ENCODE assay signal across 9 cellular contexts in the genomic region with DNA sequence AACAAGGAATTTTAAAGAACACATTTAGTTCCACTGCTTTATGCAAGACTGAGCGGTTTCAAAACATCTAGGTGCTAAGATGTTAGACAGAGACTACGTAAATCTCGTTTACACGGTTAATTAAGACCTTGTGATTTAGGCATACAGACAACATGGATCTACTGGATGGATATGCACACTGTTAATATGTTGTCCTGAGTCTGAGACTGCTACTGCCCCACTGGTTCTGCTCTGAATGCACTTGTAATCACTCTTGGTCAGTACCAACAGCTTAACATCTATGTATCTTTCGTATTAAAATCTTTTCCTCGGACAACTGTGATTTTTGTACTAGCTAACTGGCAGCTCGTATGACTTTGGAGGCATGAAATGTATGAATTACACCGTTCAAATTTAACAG. TPM values are rescaled to one million over a fixed set of nuclear protein-coding genes. Genes with fewer than 3 reads are reported as not detected.
DNase-seq lines count a peak whose midpoint lies in the region; ATAC-seq and TF ChIP-seq lines count a peak whose summit lies in the region.
"Had no signal": no experiment of that assay in that cellular context is flagged by ENCODE, and none has a peak within 500 bp of the region (broad histone marks: within the 10 kb centered on the region; RNA-seq: fewer than 3 reads in every experiment).

No MANE protein-coding gene starts in this region.

- TF ChIP-seq CTCF in RWPE1 (conservative IDR thresholded peaks at IDR 0.05; ENCODE audit: low read depth), result no peak

- CTCF ChIA-PET in RWPE1 (lab: Yijun Ruan, JAX), result interaction anchor here (0.6 to 2.9 kb wide), 3 partner anchors 13 to 437 kb away, joined by 5 to 10 read pairs (median 6); no protein-coding TSS in a partner anchor

- H3K27me3 Mint-ChIP-seq in stimulated activated naive CD8-positive, alpha-beta T cell treated with anti-CD3 and anti-CD28 coated beads, Interleukin-15, Interleukin-2, amounts not matched to agents 100 ng/mL and 50 ng/mL, for 24 hours, result no peaks in the 10 kb centered on the region
- H3K27me3 Mint-ChIP-seq in naive thymus-derived CD8-positive, alpha-beta T cell, result no peaks in the 10 kb centered on the region

- ATAC-seq in stimulated activated naive CD8-positive, alpha-beta T cell treated with anti-CD3 and anti-CD28 coated beads, Interleukin-15, Interleukin-2, amounts not matched to agents 100 U/mL and 50 U/mL, for 24 hours, result no peak
- no peak for ATAC-seq in naive thymus-derived CD8-positive, alpha-beta T cell
- ATAC-seq in GM19467 (IDR thresholded peaks at IDR 0.05; ENCODE audit: unreplicated experiment) (no peak), GM18870 (IDR thresholded peaks at IDR 0.05; ENCODE audit: unreplicated experiment) (no peak)

- no peak for DNase-seq in stimulated activated naive CD8-positive, alpha-beta T cell treated with anti-CD3 and anti-CD28 coated beads, Interleukin-15, Interleukin-2, amounts not matched to agents 100 U/mL and 50 U/mL, for 24 hours
- DNase-seq in cerebellar cortex (ENCODE audit: low spot score) (peak; percentile 65), RWPE1 (ENCODE audit: low spot score) (no peak)
- no peak for DNase-seq in naive thymus-derived CD8-positive, alpha-beta T cell
- no peak for DNase-seq in stimulated activated naive CD4-positive, alpha-beta T cell (lab: John Stamatoyannopoulos, UW)
- DNase-seq: amniotic stem cell had no signal

- peaks cover 58% of the 10 kb centered on the region for H3K4me1 Mint-ChIP-seq in stimulated activated naive CD8-positive, alpha-beta T cell treated with anti-CD3 and anti-CD28 coated beads, Interleukin-15, Interleukin-2, amounts not matched to agents 100 ng/mL and 50 ng/mL, for 24 hours (ENCODE audit: low read depth)
- peaks cover 10 to 69% (median 59%) of the 10 kb centered on the region in 4 donors for H3K4me1 Mint-ChIP-seq in naive thymus-derived CD8-positive, alpha-beta T cell

- POLR2A ChIA-PET in naive thymus-derived CD8-positive, alpha-beta T cell (lab: Charles Lee), result interaction anchor here (0.6 to 1.3 kb wide), 2 partner anchors 14 to 24 kb away, joined by 3 read pairs; no protein-coding TSS in a partner anchor
- POLR2A ChIA-PET in RWPE1 (lab: Yijun Ruan, JAX; ENCODE audit: low non-redundant PET), result no interaction called here

- H3K4me3 Mint-ChIP-seq in stimulated activated naive CD8-positive, alpha-beta T cell treated with anti-CD3 and anti-CD28 coated beads, Interleukin-15, Interleukin-2, amounts not matched to agents 100 ng/mL and 50 ng/mL, for 24 hours, result peak overlapping the region; percentile 93
- peak overlapping the region in 8 of 10 donors; percentile 9 to 96 (median 71) for H3K4me3 Mint-ChIP-seq in naive thymus-derived CD8-positive, alpha-beta T cell

- no peak overlapping the region for H3K27ac ChIP-seq in RWPE1

- H3K27ac Mint-ChIP-seq in stimulated activated naive CD8-positive, alpha-beta T cell treated with anti-CD3 and anti-CD28 coated beads, Interleukin-15, Interleukin-2, amounts not matched to agents 100 ng/mL and 50 ng/mL, for 24 hours, result peak overlapping the region; percentile 51
- peak overlapping the region in 9 of 10 donors; percentile 2 to 86 (median 41) for H3K27ac Mint-ChIP-seq in naive thymus-derived CD8-positive, alpha-beta T cell

- H3K36me3 Mint-ChIP-seq in stimulated activated naive CD8-positive, alpha-beta T cell treated with anti-CD3 and anti-CD28 coated beads, Interleukin-15, Interleukin-2, amounts not matched to agents 100 ng/mL and 50 ng/mL, for 24 hours (ENCODE audit: low read depth), result peaks cover 38% of the 10 kb centered on the region
- no peaks in the 10 kb centered on the region for H3K36me3 Mint-ChIP-seq in naive thymus-derived CD8-positive, alpha-beta T cell

- H3K9me3 Mint-ChIP-seq in stimulated activated naive CD8-positive, alpha-beta T cell treated with anti-CD3 and anti-CD28 coated beads, Interleukin-15, Interleukin-2, amounts not matched to agents 100 ng/mL and 50 ng/mL, for 24 hours, result no peaks in the 10 kb centered on the region
- no peaks in the 10 kb centered on the region for H3K9me3 Mint-ChIP-seq in naive thymus-derived CD8-positive, alpha-beta T cell

RNA-seq across cellular contexts. Expression of a gene that starts 3.1 kb away (rescaled TPM):
- 1 to 10 TPM; 8.6 to 9.9 TPM for total RNA-seq in naive thymus-derived CD8-positive, alpha-beta T cell
- polyA plus RNA-seq in naive thymus-derived CD8-positive, alpha-beta T cell, result 10 to 100 TPM in 1 of 3 donors, 1 to 10 TPM in 2; 6.1 to 17.9 (median 6.1) TPM
